23 cellular contexts compared by ENCODE assay signal in the genomic region with DNA sequence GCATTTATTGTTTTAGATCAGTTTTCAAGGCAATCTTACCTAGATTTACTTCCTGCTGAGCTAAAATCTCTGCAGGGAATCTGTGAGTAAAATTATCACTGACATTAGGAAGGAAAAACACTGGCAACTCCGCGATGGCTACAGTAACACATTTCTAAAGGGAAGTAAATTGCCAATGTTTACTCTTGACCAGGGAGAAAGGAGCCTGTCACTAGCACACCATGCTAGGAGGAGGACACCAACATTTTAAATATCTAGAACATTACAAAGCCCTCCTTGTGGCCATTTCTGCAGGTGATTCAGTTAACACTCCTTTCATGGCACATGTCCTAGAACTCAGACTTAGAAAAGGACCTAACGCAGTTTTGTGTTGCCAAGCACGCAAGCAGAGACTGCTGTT.
"Had no signal": no experiment of that assay in that cellular context is flagged by ENCODE, and none has a peak within 500 bp of the region (broad histone marks: within the 10 kb centered on the region; RNA-seq: fewer than 3 reads in every experiment).

No MANE protein-coding gene starts in this region.

- H2AFZ ChIP-seq: neural progenitor cell had no signal

- ATAC-seq: activated T-cell treated with anti-CD3 and anti-CD28 coated beads, Interleukin-2, amount 50 U/mL, for 72 hours; foreskin keratinocyte; right lobe of liver; stimulated activated naive CD8-positive, alpha-beta T cell treated with anti-CD3 and anti-CD28 coated beads, Interleukin-15, amount 100 ng/mL, for 72 hours had no signal

- H3K36me3 ChIP-seq: neural progenitor cell, right lobe of liver had no signal

- H3K27me3 ChIP-seq: foreskin keratinocyte, neural progenitor cell, right lobe of liver had no signal

- DNase-seq: activated CD4-positive, alpha-beta T cell treated with anti-CD3 and anti-CD28 coated beads for 1 hour; activated CD8-positive, alpha-beta memory T cell treated with anti-CD3 and anti-CD28 coated beads for 24 hours; activated CD8-positive, alpha-beta memory T cell treated with anti-CD3 and anti-CD28 coated beads, Interleukin-2, amount 50 U/mL, for 48 hours; activated effector memory CD4-positive, alpha-beta T cell treated with anti-CD3 and anti-CD28 coated beads, Interleukin-2, amount 50 U/mL, for 16 hours; activated naive CD4-positive, alpha-beta T cell treated with anti-CD3 and anti-CD28 coated beads, Interleukin-2, amount 50 U/mL, for 16 hours; activated T-cell treated with anti-CD3 and anti-CD28 coated beads, Interleukin-2, amount 50 U/mL, for 72 hours; aorta; dermis blood vessel endothelial cell; effector memory CD4-positive, alpha-beta T cell; foreskin keratinocyte; hippocampal formation; islet precursor cell; midbrain; right lobe of liver; stimulated activated CD4-positive, alpha-beta T cell treated with anti-CD3 and anti-CD28 coated beads, Interleukin-4, amount 100 ng/mL, for 1 hour; stimulated activated naive CD8-positive, alpha-beta T cell treated with anti-CD3 and anti-CD28 coated beads, Interleukin-15, amount 100 ng/mL, for 72 hours; T-helper 2 cell; trophoblast cell had no signal

- H3K4me1 ChIP-seq: foreskin keratinocyte, right lobe of liver had no signal

- H3K9me3 Mint-ChIP-seq: activated T-cell treated with anti-CD3 and anti-CD28 coated beads, Interleukin-2, amount 50 U/mL, for 72 hours; neural progenitor cell; stimulated activated naive CD8-positive, alpha-beta T cell treated with anti-CD3 and anti-CD28 coated beads, Interleukin-15, amount 100 ng/mL, for 72 hours had no signal

- H3K9ac ChIP-seq: neural progenitor cell had no signal

- H3K9me3 ChIP-seq: right lobe of liver had no signal

- H3K27ac Mint-ChIP-seq: activated T-cell treated with anti-CD3 and anti-CD28 coated beads, Interleukin-2, amount 50 U/mL, for 72 hours; neural progenitor cell; stimulated activated naive CD8-positive, alpha-beta T cell treated with anti-CD3 and anti-CD28 coated beads, Interleukin-15, amount 100 ng/mL, for 72 hours had no signal

- H3K4me3 ChIP-seq: lung, neural progenitor cell, right lobe of liver, smooth muscle cell had no signal

- H3K27ac ChIP-seq: epithelial cell of prostate, foreskin keratinocyte, neural progenitor cell, right lobe of liver, VCaP had no signal

- H3K4me3 Mint-ChIP-seq: activated T-cell treated with anti-CD3 and anti-CD28 coated beads, Interleukin-2, amount 50 U/mL, for 72 hours; neural progenitor cell; stimulated activated naive CD8-positive, alpha-beta T cell treated with anti-CD3 and anti-CD28 coated beads, Interleukin-15, amount 100 ng/mL, for 72 hours had no signal

- H3K4me2 ChIP-seq: neural progenitor cell, smooth muscle cell had no signal

- H3K27me3 Mint-ChIP-seq: stimulated activated naive CD8-positive, alpha-beta T cell treated with anti-CD3 and anti-CD28 coated beads, Interleukin-15, amount 100 ng/mL, for 72 hours had no signal
